Comparison of ENCODE assay signal across 15 cellular contexts in genomic region chr13:40758811-40759210, GRCh38. TPM values are rescaled to one million over a fixed set of nuclear protein-coding genes. Genes with fewer than 3 reads are reported as not detected.
DNase-seq lines count a peak whose midpoint lies in the region; ATAC-seq and TF ChIP-seq lines count a peak whose summit lies in the region.
"Had no signal": no experiment of that assay in that cellular context is flagged by ENCODE, and none has a peak within 500 bp of the region (broad histone marks: within the 10 kb centered on the region; RNA-seq: fewer than 3 reads in every experiment).

No MANE protein-coding gene starts in this region.

- no peak overlapping the region for H4K8ac ChIP-seq in IMR-90 (ENCODE audit: low read depth in 2 of 2, low read length in 2 of 2)

- ATAC-seq in GM18873 (IDR thresholded peaks at IDR 0.05; ENCODE audit: low FRiP score, unreplicated experiment), result peak; percentile 39
- ATAC-seq in GM19455 (IDR thresholded peaks at IDR 0.05; ENCODE audit: unreplicated experiment), result peak; percentile 44
- no peak for ATAC-seq in IMR-90 (ENCODE audit: low read depth)
- ATAC-seq in activated CD8-positive, alpha-beta memory T cell treated with anti-CD3 and anti-CD28 coated beads, Interleukin-2, amount 10 ng/mL, durations not matched to agents 7 days and 5 days, result no peak

- POLR2A ChIA-PET in IMR-90 (lab: Charles Lee; ENCODE audit: unreplicated experiment), result no interaction called here

- H2BK5ac ChIP-seq in IMR-90 (ENCODE audit: low read depth, low read length, poor library complexity, severe bottlenecking), result no peak overlapping the region

- no TSS peak for BruUV-seq in IMR-90 (replicated peaks; lab: Mats Ljungman, UMichigan)

- no peak for TF ChIP-seq RAD21 in IMR-90 (IDR thresholded peaks at IDR 0.05; ENCODE audit: low read length)

- no peaks in the 10 kb centered on the region for H3K9me3 ChIP-seq in IMR-90 (ENCODE audit: control insufficient read depth, insufficient read depth, low read length)
- H3K9me3 ChIP-seq: MG63 had no signal

- no peaks in the 10 kb centered on the region for H3K27me3 ChIP-seq in IMR-90 (ENCODE audit: control insufficient read depth, insufficient read depth, low read length)
- H3K27me3 ChIP-seq: MG63 had no signal

- intact Hi-C loops in IMR-90 (cut with micrococcal nuclease), result no loop called here

- no peak overlapping the region for H3K4me3 Mint-ChIP-seq in activated CD8-positive, alpha-beta memory T cell treated with anti-CD3 and anti-CD28 coated beads, Interleukin-2, amount 10 ng/mL, durations not matched to agents 7 days and 5 days
- H3K4me3 Mint-ChIP-seq: CD8-positive, alpha-beta memory T cell had no signal

- H3K27ac Mint-ChIP-seq in activated CD8-positive, alpha-beta memory T cell treated with anti-CD3 and anti-CD28 coated beads, Interleukin-2, amount 10 ng/mL, durations not matched to agents 7 days and 5 days, result no peak overlapping the region

- no peaks in the 10 kb centered on the region for H3K9me3 Mint-ChIP-seq in activated CD8-positive, alpha-beta memory T cell treated with anti-CD3 and anti-CD28 coated beads, Interleukin-2, amount 10 ng/mL, durations not matched to agents 7 days and 5 days (ENCODE audit: low read depth)
- H3K9me3 Mint-ChIP-seq: CD8-positive, alpha-beta memory T cell had no signal

- H3K18ac ChIP-seq in IMR-90 (ENCODE audit: low read depth, low read length), result no peak overlapping the region

- no peak overlapping the region for H3K27ac ChIP-seq in IMR-90 (ENCODE audit: insufficient read depth, low read length)
- H3K27ac ChIP-seq: KMS-11 had no signal

- H2BK120ac ChIP-seq in IMR-90 (ENCODE audit: low read depth, low read length), result no peak overlapping the region

- peaks cover 13% of the 10 kb centered on the region for H3K4me1 Mint-ChIP-seq in activated CD8-positive, alpha-beta memory T cell treated with anti-CD3 and anti-CD28 coated beads, Interleukin-2, amount 10 ng/mL, durations not matched to agents 7 days and 5 days

- dilution Hi-C loops in IMR-90 (cut with HindIII; ENCODE audit: low sequenced_read_pairs, unreplicated experiment), result no loop called here

- H2AK9ac ChIP-seq in IMR-90 (replicated peaks; ENCODE audit: low read depth, low read length, poor library complexity), result no peak overlapping the region

- peaks cover 30% of the 10 kb centered on the region for H3K36me3 Mint-ChIP-seq in activated CD8-positive, alpha-beta memory T cell treated with anti-CD3 and anti-CD28 coated beads, Interleukin-2, amount 10 ng/mL, durations not matched to agents 7 days and 5 days

- 0 out of 2 replicates have a peak, but pooled peaks cover 3% of the 10 kb centered on the region for H3K9me1 ChIP-seq in IMR-90 (ENCODE audit: insufficient read depth, low read length)

- H2BK15ac ChIP-seq in IMR-90 (ENCODE audit: low read depth, low read length), result no peak overlapping the region

- no peak overlapping the region for H2AK5ac ChIP-seq in IMR-90 (ENCODE audit: low read depth, low read length)

- no peak overlapping the region for H3K4ac ChIP-seq in IMR-90 (ENCODE audit: low read depth, low read length)

- no peak overlapping the region for H2BK20ac ChIP-seq in IMR-90 (ENCODE audit: low read depth, low read length)

- no peak overlapping the region for H4K91ac ChIP-seq in IMR-90 (ENCODE audit: insufficient read depth, low read depth, low read length)

- H3K56ac ChIP-seq in IMR-90 (ENCODE audit: extremely low read depth, insufficient read depth, low read length), result no peak overlapping the region

- WGBS in IMR-90 (ENCODE audit: extremely low coverage in 2 of 2, insufficient read length in 1 of 2), 2 experiments, result no CpG with 5 or more reads among the region's 4 CpGs

- H3K4me2 ChIP-seq in IMR-90 (ENCODE audit: low read depth, low read length), result no peak overlapping the region
- H3K4me2 ChIP-seq: KMS-11 had no signal

- DNase-seq in IMR-90 (peak; percentile 6), germinal center (ENCODE audit: low spot score) (peak; percentile 34), NCI-H510A treated with DMSO at 0.1 percent for 48 hours (lab: John Stamatoyannopoulos, UW) (no peak), HCEC 1CT (no peak)
- DNase-seq in activated CD8-positive, alpha-beta memory T cell treated with anti-CD3 and anti-CD28 coated beads, Interleukin-2, amount 10 ng/mL, durations not matched to agents 7 days and 5 days, result no peak
- DNase-seq: CD8-positive, alpha-beta memory T cell; H7; MG63; NCI-H1105 treated with DMSO at 0.1 percent for 48 hours; NCI-H187 treated with DMSO at 0.1 percent for 48 hours; NCI-H82; SHP77 treated with DMSO at 0.1 percent for 48 hours had no signal

- H3K36me3 ChIP-seq in IMR-90 (ENCODE audit: control insufficient read depth, insufficient read depth, low read length), result peaks cover 8% of the 10 kb centered on the region

- H4K20me1 ChIP-seq in IMR-90 (ENCODE audit: insufficient read depth, low read length), result peaks cover 3% of the 10 kb centered on the region; the same call in 1 of the 2 replicates

- no peak overlapping the region for H3K14ac ChIP-seq in IMR-90 (replicated peaks; ENCODE audit: low read depth, low read length)

- no peak for TF ChIP-seq POLR2A in IMR-90 (IDR thresholded peaks at IDR 0.05; ENCODE audit: low read depth, low read length)

- H3K23ac ChIP-seq in IMR-90 (ENCODE audit: low read depth, low read length), result no peak overlapping the region

- CTCF ChIA-PET in IMR-90 (lab: Yijun Ruan, JAX), result no interaction called here
- CTCF ChIA-PET in activated CD8-positive, alpha-beta memory T cell treated with anti-CD3 and anti-CD28 coated beads, Interleukin-2, amount 10 ng/mL, durations not matched to agents 7 days and 5 days (lab: Charles Lee), result no interaction called here

- H3K27me3 Mint-ChIP-seq in activated CD8-positive, alpha-beta memory T cell treated with anti-CD3 and anti-CD28 coated beads, Interleukin-2, amount 10 ng/mL, durations not matched to agents 7 days and 5 days, result no peaks in the 10 kb centered on the region
- H3K27me3 Mint-ChIP-seq: CD8-positive, alpha-beta memory T cell had no signal

- no peak overlapping the region for H3K9ac ChIP-seq in IMR-90 (ENCODE audit: low read depth, low read length)
- H3K9ac ChIP-seq: KMS-11 had no signal

- H4K5ac ChIP-seq in IMR-90 (ENCODE audit: low read depth, low read length), result no peak overlapping the region

- TF ChIP-seq CTCF in IMR-90 (conservative IDR thresholded peaks at IDR 0.05; ENCODE audit: low read depth, low read length), result no peak

- peaks cover 0 to 5% of the 10 kb centered on the region in 2 experiments; a peak in 2 of 4 replicates for H3K79me1 ChIP-seq in IMR-90 (ENCODE audit: low read depth in 1 of 2, low read length in 2 of 2)

- in situ Hi-C loops in IMR-90 (cut with MboI; ENCODE audit: low sequenced_read_pairs), result no loop called here

- no peak overlapping the region for H3K4me3 ChIP-seq in IMR-90 (ENCODE audit: insufficient read depth, low read depth, low read length)
- H3K4me3 ChIP-seq: MG63 had no signal

- H3K4me1 ChIP-seq in IMR-90 (ENCODE audit: control insufficient read depth, insufficient read depth, low read length), result peaks cover 8% of the 10 kb centered on the region

- H2AFZ ChIP-seq in IMR-90 (replicated peaks; ENCODE audit: low read length, poor library complexity), result no peak overlapping the region

TF ChIP-seq in IMR-90, 13 proteins besides CTCF, POLR2A, EP300 and RAD21:
- TF ChIP-seq NFE2L2 (IDR thresholded peaks at IDR 0.05; ENCODE audit: low read depth, low read length) (no peak), ELK1 (IDR thresholded peaks at IDR 0.05; ENCODE audit: borderline replicate concordance, low read depth, low read length) (no peak), FOS (IDR thresholded peaks at IDR 0.05; ENCODE audit: low read depth, low read length) (no peak), USF2 (IDR thresholded peaks at IDR 0.05; ENCODE audit: low read depth, low read length) (no peak)

RNA-seq across cellular contexts. Expression of gene MRPS31, which starts 12.2 kb away (rescaled TPM):
- 9.3 and 15.3 TPM in 2 replicates for total RNA-seq in IMR-90 (2012; rRNA removed)
- 14.8 and 15.0 TPM in 2 replicates for polyA plus RNA-seq in IMR-90 (2012; rRNA removed)
- polyA plus RNA-seq in IMR-90 (2012; cell fraction: cytosol; rRNA removed), result 2.3 and 4.2 TPM in 2 replicates
- polyA plus RNA-seq in IMR-90 (2012; cell fraction: nucleus; rRNA removed; ENCODE audit: low replicate concordance), result 2.4 and 16.6 TPM in 2 replicates
- total RNA-seq in activated CD8-positive, alpha-beta memory T cell treated with anti-CD3 and anti-CD28 coated beads, Interleukin-2, amount 10 ng/mL, durations not matched to agents 7 days and 5 days, result 10 to 100 TPM; 35.0 to 37.1 TPM

RNA-seq across cellular contexts. Expression of gene SLC25A15, which starts 30.6 kb away (rescaled TPM):
- 13.3 and 16.1 TPM in 2 replicates for total RNA-seq in IMR-90 (2012; rRNA removed)
- polyA plus RNA-seq in IMR-90 (2012; rRNA removed), result 5.2 and 5.4 TPM in 2 replicates
- polyA plus RNA-seq in IMR-90 (2012; cell fraction: cytosol; rRNA removed), result 3.6 and 4.7 TPM in 2 replicates
- 2.5 TPM in 2 replicates for polyA plus RNA-seq in IMR-90 (2012; cell fraction: nucleus; rRNA removed; ENCODE audit: low replicate concordance)
- 10 to 100 TPM; 11.2 to 14.5 TPM for total RNA-seq in activated CD8-positive, alpha-beta memory T cell treated with anti-CD3 and anti-CD28 coated beads, Interleukin-2, amount 10 ng/mL, durations not matched to agents 7 days and 5 days

Comparison
In these comparisons a context has a peak if more than half of its experiments do, and no peak if none do; other contexts are left out.
1. ATAC-seq: peak in GM18873 (single experiment) and GM19455 (single experiment); none in IMR-90 (single experiment) and activated CD8-positive, alpha-beta memory T cell treated with anti-CD3 and anti-CD28 coated beads, Interleukin-2, amount 10 ng/mL, durations not matched to agents 7 days and 5 days (single experiment).
2. DNase-seq: peak in IMR-90 (single experiment) and germinal center (single experiment); none in NCI-H510A treated with DMSO at 0.1 percent for 48 hours (single experiment), activated CD8-positive, alpha-beta memory T cell treated with anti-CD3 and anti-CD28 coated beads, Interleukin-2, amount 10 ng/mL, durations not matched to agents 7 days and 5 days (single experiment) and HCEC 1CT (single experiment).